18 cellular contexts compared by ENCODE assay signal in the genomic region with DNA sequence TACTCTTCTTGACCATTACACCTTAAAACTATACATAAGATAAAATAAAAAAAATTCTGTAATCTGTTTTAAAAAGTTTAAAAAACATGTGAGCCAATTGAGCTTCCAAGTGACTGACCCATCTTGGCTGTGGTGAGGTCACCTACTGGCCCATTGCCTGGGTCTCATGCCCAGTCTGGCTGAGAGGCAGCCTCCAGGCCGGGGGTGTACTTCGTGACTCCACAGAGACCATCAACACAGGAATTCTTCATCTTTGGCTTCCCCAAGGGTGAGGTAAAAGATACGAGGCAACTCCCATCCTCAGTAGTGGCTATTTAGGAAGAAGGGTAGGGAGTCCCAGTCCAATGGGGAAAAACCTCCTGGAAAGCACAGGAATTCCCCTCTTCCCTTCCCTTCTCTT.
DNase-seq lines count a peak whose midpoint lies in the region; ATAC-seq and TF ChIP-seq lines count a peak whose summit lies in the region.
"Had no signal": no experiment of that assay in that cellular context is flagged by ENCODE, and none has a peak within 500 bp of the region (broad histone marks: within the 10 kb centered on the region; RNA-seq: fewer than 3 reads in every experiment).

No MANE protein-coding gene starts in this region.

- H3K27me3 Mint-ChIP-seq in activated T-helper 17 cell treated with anti-CD3 and anti-CD28 coated beads, Interleukin-2, amount 50 U/mL, for 72 hours: peaks cover 3% of the 10 kb centered on the region

- no peaks in the 10 kb centered on the region for H3K27me3 ChIP-seq in tibial artery

- H3K27ac ChIP-seq in tibial artery: no peak overlapping the region
- H3K27ac ChIP-seq: parathyroid adenoma had no signal

- no peak for TF ChIP-seq CTCF in tibial artery (IDR thresholded peaks at IDR 0.05)

- H3K4me3 Mint-ChIP-seq in activated T-helper 17 cell treated with anti-CD3 and anti-CD28 coated beads, Interleukin-2, amount 50 U/mL, for 72 hours: no peak overlapping the region
- H3K4me3 Mint-ChIP-seq: activated CD4-positive, alpha-beta memory T cell treated with anti-CD3 and anti-CD28 coated beads for 36 hours; activated naive CD8-positive, alpha-beta T cell treated with anti-CD3 and anti-CD28 coated beads, Interleukin-2, amount 50 U/mL, for 24 hours; activated T-cell treated with anti-CD3 and anti-CD28 coated beads, Interleukin-2, amount 50 U/mL, for 4 hours had no signal

- peaks cover 0 to 6% (median 0%) of the 10 kb centered on the region in 4 donors for H3K4me1 ChIP-seq in tibial artery
- H3K4me1 ChIP-seq: parathyroid adenoma had no signal

- intact Hi-C loops in tibial artery (cut with DNase I; ENCODE audit: low total_unique reads): no loop called here

- peak; percentile 51 for DNase-seq in GM04504 (ENCODE audit: low read depth)
- DNase-seq in astrocyte of the hippocampus (ENCODE audit: low read depth, low spot score): peak; percentile 85
- DNase-seq in hypothalamus (lab: John Stamatoyannopoulos, UW): peak in 41 of 51 donors; percentile 5 to 82 (median 54)
- peak; percentile 43 to 72 for DNase-seq in tibial artery
- DNase-seq in NCI-H345 (lab: John Stamatoyannopoulos, UW): no peak
- DNase-seq in GM19240 (ENCODE audit: insufficient read length, low spot score): no peak
- DNase-seq: activated CD4-positive, alpha-beta memory T cell treated with anti-CD3 and anti-CD28 coated beads for 36 hours; activated naive CD8-positive, alpha-beta T cell treated with anti-CD3 and anti-CD28 coated beads, Interleukin-2, amount 50 U/mL, for 24 hours; activated T-cell treated with anti-CD3 and anti-CD28 coated beads, Interleukin-2, amount 50 U/mL, for 4 hours; DND-41; erythroblast; NCI-H2029; NCI-H526 treated with DMSO at 0.1 percent for 48 hours; stimulated activated CD4-positive, alpha-beta T cell treated with anti-CD3 and anti-CD28 coated beads, Interleukin-12 subunit alpha, Interleukin-12 subunit beta, amount 100 ng/mL, for 4 hours had no signal

- H3K9me3 ChIP-seq in tibial artery: no peaks in the 10 kb centered on the region

- no peak overlapping the region for H3K27ac Mint-ChIP-seq in activated T-helper 17 cell treated with anti-CD3 and anti-CD28 coated beads, Interleukin-2, amount 50 U/mL, for 72 hours
- H3K27ac Mint-ChIP-seq: activated CD4-positive, alpha-beta memory T cell treated with anti-CD3 and anti-CD28 coated beads for 36 hours; activated naive CD8-positive, alpha-beta T cell treated with anti-CD3 and anti-CD28 coated beads, Interleukin-2, amount 50 U/mL, for 24 hours had no signal

- peaks cover 15% of the 10 kb centered on the region for H3K4me1 Mint-ChIP-seq in activated T-helper 17 cell treated with anti-CD3 and anti-CD28 coated beads, Interleukin-2, amount 50 U/mL, for 72 hours

- no peak overlapping the region for H3K4me3 ChIP-seq in tibial artery

- no peaks in the 10 kb centered on the region for H3K9me3 Mint-ChIP-seq in activated T-helper 17 cell treated with anti-CD3 and anti-CD28 coated beads, Interleukin-2, amount 50 U/mL, for 72 hours
- H3K9me3 Mint-ChIP-seq: activated CD4-positive, alpha-beta memory T cell treated with anti-CD3 and anti-CD28 coated beads for 36 hours; activated naive CD8-positive, alpha-beta T cell treated with anti-CD3 and anti-CD28 coated beads, Interleukin-2, amount 50 U/mL, for 24 hours; activated T-cell treated with anti-CD3 and anti-CD28 coated beads, Interleukin-2, amount 50 U/mL, for 4 hours had no signal

- no peaks in the 10 kb centered on the region for H3K36me3 Mint-ChIP-seq in activated T-helper 17 cell treated with anti-CD3 and anti-CD28 coated beads, Interleukin-2, amount 50 U/mL, for 72 hours (ENCODE audit: low read depth)
- H3K36me3 Mint-ChIP-seq: activated CD4-positive, alpha-beta memory T cell treated with anti-CD3 and anti-CD28 coated beads for 36 hours had no signal

- H3K36me3 ChIP-seq in tibial artery: no peaks in the 10 kb centered on the region

- ATAC-seq in activated T-helper 17 cell treated with anti-CD3 and anti-CD28 coated beads, Interleukin-2, amount 50 U/mL, for 72 hours (replicated peaks): no peak
- ATAC-seq: activated naive CD8-positive, alpha-beta T cell treated with anti-CD3 and anti-CD28 coated beads, Interleukin-2, amount 50 U/mL, for 24 hours; activated T-cell treated with anti-CD3 and anti-CD28 coated beads, Interleukin-2, amount 50 U/mL, for 4 hours; HCT116; left lobe of liver had no signal

Comparison
In these comparisons a context has a peak if more than half of its experiments do, and no peak if none do; other contexts are left out.
1. DNase-seq: peak in GM04504 (single experiment), astrocyte of the hippocampus (single experiment), hypothalamus (41 of 51) and tibial artery (2 of 2); none in NCI-H345 (single experiment) and GM19240 (single experiment).